32 cellular contexts compared by ENCODE assay signal in genomic region chr6:137403443-137403842, GRCh38.
"Had no signal": no experiment of that assay in that cellular context is flagged by ENCODE, and none has a peak within 500 bp of the region (broad histone marks: within the 10 kb centered on the region; RNA-seq: fewer than 3 reads in every experiment).

No MANE protein-coding gene starts in this region.

- H3K4me1 ChIP-seq: foreskin keratinocyte, gastrocnemius medialis, heart left ventricle had no signal

- H3K9me3 Mint-ChIP-seq: dendritic cell treated with granulocyte-macrophage colony-stimulating factor and Interleukin-4, amounts not matched to agents 40 ng/mL and 50 ng/mL, for 4 days had no signal

- H3K4me3 ChIP-seq: coronary artery, dorsolateral prefrontal cortex, gastrocnemius medialis, heart left ventricle had no signal

- H3K27ac Mint-ChIP-seq: activated CD4-positive, alpha-beta memory T cell treated with anti-CD3 and anti-CD28 coated beads, Interleukin-2, amount 10 ng/mL, durations not matched to agents 7 days and 5 days; activated CD4-positive, alpha-beta T cell treated with anti-CD3 and anti-CD28 coated beads, Interleukin-2, amount 10 ng/mL, durations not matched to agents 7 days and 5 days; activated naive CD8-positive, alpha-beta T cell; activated T-cell treated with anti-CD3 and anti-CD28 coated beads, Interleukin-2, amount 50 U/mL, for 24 hours; activated T-cell treated with anti-CD3 and anti-CD28 coated beads, Interleukin-2, amount 50 U/mL, for 72 hours; dendritic cell treated with granulocyte-macrophage colony-stimulating factor and Interleukin-4, amounts not matched to agents 40 ng/mL and 50 ng/mL, for 4 days; endodermal cell; WTC11 had no signal

- DNase-seq: activated CD4-positive, alpha-beta memory T cell treated with anti-CD3 and anti-CD28 coated beads, Interleukin-2, amount 10 ng/mL, durations not matched to agents 7 days and 5 days; activated CD4-positive, alpha-beta T cell treated with anti-CD3 and anti-CD28 coated beads for 1 hour; activated CD4-positive, alpha-beta T cell treated with anti-CD3 and anti-CD28 coated beads for 4 hours; activated CD4-positive, alpha-beta T cell treated with anti-CD3 and anti-CD28 coated beads, Interleukin-2, amount 10 ng/mL, durations not matched to agents 7 days and 5 days; activated CD4-positive, alpha-beta T cell treated with anti-CD3 and anti-CD28 coated beads, Interleukin-2, amount 50 U/mL, for 4 hours; activated CD8-positive, alpha-beta memory T cell treated with anti-CD3 and anti-CD28 coated beads, Interleukin-2, amount 50 U/mL, for 48 hours; activated effector memory CD4-positive, alpha-beta T cell treated with Interleukin-2 at 50 U/mL for 16 hours; activated gamma-delta T cell treated with Interleukin-2 at 50 U/mL for 16 hours; activated naive CD4-positive, alpha-beta T cell treated with anti-CD3 and anti-CD28 coated beads, Interleukin-2, amount 50 U/mL, for 16 hours; activated naive CD4-positive, alpha-beta T cell treated with Interleukin-2 at 50 U/mL for 16 hours; activated T-cell treated with anti-CD3 and anti-CD28 coated beads for 4 hours; activated T-cell treated with anti-CD3 and anti-CD28 coated beads, Interleukin-2, amount 50 U/mL, for 24 hours; activated T-cell treated with anti-CD3 and anti-CD28 coated beads, Interleukin-2, amount 50 U/mL, for 72 hours; amniotic stem cell; anterior cingulate cortex; brain microvascular endothelial cell; dorsolateral prefrontal cortex; effector memory CD4-positive, alpha-beta T cell; endodermal cell; foreskin keratinocyte; gastrocnemius medialis; glutamatergic neuron; heart left ventricle; T-helper 2 cell had no signal

- H3K4me3 Mint-ChIP-seq: activated CD4-positive, alpha-beta memory T cell treated with anti-CD3 and anti-CD28 coated beads, Interleukin-2, amount 10 ng/mL, durations not matched to agents 7 days and 5 days; activated CD4-positive, alpha-beta T cell treated with anti-CD3 and anti-CD28 coated beads, Interleukin-2, amount 10 ng/mL, durations not matched to agents 7 days and 5 days; activated naive CD8-positive, alpha-beta T cell; activated T-cell treated with anti-CD3 and anti-CD28 coated beads, Interleukin-2, amount 50 U/mL, for 24 hours; activated T-cell treated with anti-CD3 and anti-CD28 coated beads, Interleukin-2, amount 50 U/mL, for 72 hours; central memory CD8-positive, alpha-beta T cell; dendritic cell treated with granulocyte-macrophage colony-stimulating factor and Interleukin-4, amounts not matched to agents 40 ng/mL and 50 ng/mL, for 4 days; endodermal cell; WTC11 had no signal

- H3K27ac ChIP-seq: brain microvascular endothelial cell, coronary artery, dorsolateral prefrontal cortex, foreskin keratinocyte, gastrocnemius medialis, heart left ventricle had no signal

- H3K27me3 Mint-ChIP-seq: activated CD4-positive, alpha-beta memory T cell treated with anti-CD3 and anti-CD28 coated beads, Interleukin-2, amount 10 ng/mL, durations not matched to agents 7 days and 5 days; activated naive CD8-positive, alpha-beta T cell; activated T-cell treated with anti-CD3 and anti-CD28 coated beads, Interleukin-2, amount 50 U/mL, for 24 hours; central memory CD8-positive, alpha-beta T cell; dendritic cell treated with granulocyte-macrophage colony-stimulating factor and Interleukin-4, amounts not matched to agents 40 ng/mL and 50 ng/mL, for 4 days had no signal

- H3K36me3 Mint-ChIP-seq: activated naive CD8-positive, alpha-beta T cell; WTC11 had no signal

- H3K27me3 ChIP-seq: brain microvascular endothelial cell, dorsolateral prefrontal cortex, gastrocnemius medialis, heart left ventricle had no signal

- FAIRE-seq: astrocyte, bronchial epithelial cell had no signal

- H3K9me3 ChIP-seq: gastrocnemius medialis had no signal

- H3K36me3 ChIP-seq: brain microvascular endothelial cell, gastrocnemius medialis, heart left ventricle had no signal

- ATAC-seq: activated T-cell treated with anti-CD3 and anti-CD28 coated beads, Interleukin-2, amount 50 U/mL, for 72 hours; esophagus mucosa; foreskin keratinocyte; gastrocnemius medialis; heart left ventricle; WTC11 had no signal
